28 cellular contexts compared by ENCODE assay signal in genomic region chr19:14189415-14189814, GRCh38.
"Had no signal": no experiment of that assay in that cellular context is flagged by ENCODE, and none has a peak within 500 bp of the region (broad histone marks: within the 10 kb centered on the region; RNA-seq: fewer than 3 reads in every experiment).

No MANE protein-coding gene starts in this region.

- H3K9me3 Mint-ChIP-seq: dendritic cell treated with granulocyte-macrophage colony-stimulating factor and Interleukin-4, amounts not matched to agents 40 ng/mL and 50 ng/mL, for 4 days; effector memory CD8-positive, alpha-beta T cell; endodermal cell had no signal

- H2AFZ ChIP-seq: hepatocyte had no signal

- H3K27ac ChIP-seq: colonic mucosa, coronary artery, dorsolateral prefrontal cortex, epithelial cell of prostate, esophagus muscularis mucosa, esophagus squamous epithelium, foreskin keratinocyte, gastrocnemius medialis, gastroesophageal sphincter, heart left ventricle, heart right ventricle, hepatocyte had no signal

- H3K4me3 ChIP-seq: colonic mucosa, coronary artery, dorsolateral prefrontal cortex, esophagus muscularis mucosa, esophagus squamous epithelium, gastrocnemius medialis, gastroesophageal sphincter, heart left ventricle, heart right ventricle, hepatocyte had no signal

- H3K4me1 Mint-ChIP-seq: endodermal cell had no signal

- H3K9me3 ChIP-seq: colonic mucosa, esophagus muscularis mucosa, esophagus squamous epithelium, gastrocnemius medialis, gastroesophageal sphincter, heart left ventricle, heart right ventricle had no signal

- ATAC-seq: effector memory CD8-positive, alpha-beta T cell; esophagus mucosa; foreskin keratinocyte; gastrocnemius medialis; gastroesophageal sphincter; heart left ventricle; heart right ventricle had no signal

- H3K27me3 ChIP-seq: colonic mucosa, dorsolateral prefrontal cortex, esophagus muscularis mucosa, esophagus squamous epithelium, foreskin keratinocyte, gastrocnemius medialis, gastroesophageal sphincter, heart left ventricle, heart right ventricle, hepatocyte had no signal

- FAIRE-seq: colon, endometrium, frontal cortex had no signal

- H3K27me3 Mint-ChIP-seq: effector memory CD8-positive, alpha-beta T cell had no signal

- H3K4me1 ChIP-seq: colonic mucosa, esophagus squamous epithelium, foreskin keratinocyte, gastrocnemius medialis, heart left ventricle had no signal

- H3K27ac Mint-ChIP-seq: dendritic cell treated with granulocyte-macrophage colony-stimulating factor and Interleukin-4, amounts not matched to agents 40 ng/mL and 50 ng/mL, for 4 days; endodermal cell had no signal

- DNase-seq: colonic mucosa; cortex of kidney; dermis blood vessel endothelial cell; dorsolateral prefrontal cortex; effector CD4-positive, alpha-beta T cell; effector CD8-positive, alpha-beta T cell; effector memory CD8-positive, alpha-beta T cell; endodermal cell; erythroblast; esophagus squamous epithelium; foreskin fibroblast; foreskin keratinocyte; foreskin melanocyte; gastrocnemius medialis; glutamatergic neuron; head of caudate nucleus; heart left ventricle; heart right ventricle had no signal

- H3K4me3 Mint-ChIP-seq: dendritic cell treated with granulocyte-macrophage colony-stimulating factor and Interleukin-4, amounts not matched to agents 40 ng/mL and 50 ng/mL, for 4 days; endodermal cell had no signal

- H3K36me3 ChIP-seq: colonic mucosa, esophagus muscularis mucosa, esophagus squamous epithelium, gastrocnemius medialis, heart left ventricle, heart right ventricle had no signal

- H3K4me2 ChIP-seq: hepatocyte had no signal
